ENCODE assay signal across 30 cellular contexts in the genomic region with DNA sequence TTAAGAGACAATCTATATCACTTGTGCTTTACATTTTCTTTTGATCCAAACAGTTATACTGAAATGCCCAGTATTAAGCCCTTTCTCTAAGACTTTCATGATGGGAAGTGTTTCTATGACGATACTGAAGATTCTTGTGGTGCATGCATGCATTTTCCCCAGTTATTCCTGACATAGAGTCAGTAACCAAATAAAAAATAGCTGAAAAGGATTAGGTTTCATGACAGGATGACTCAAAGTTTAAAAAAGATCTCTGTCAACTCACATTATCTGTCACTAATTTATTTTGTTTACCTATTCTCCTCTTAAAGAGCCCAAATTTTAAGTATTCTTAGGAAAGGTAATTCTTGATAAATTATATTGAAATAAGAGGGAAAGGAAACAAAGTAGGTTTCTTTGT.
"Had no signal": no experiment of that assay in that cellular context is flagged by ENCODE, and none has a peak within 500 bp of the region (broad histone marks: within the 10 kb centered on the region; RNA-seq: fewer than 3 reads in every experiment).

No MANE protein-coding gene starts in this region.

- H3K4me3 ChIP-seq: ascending aorta, cardiac muscle cell, PC-9 had no signal

- H3K27me3 Mint-ChIP-seq: activated CD4-positive, alpha-beta memory T cell treated with anti-CD3 and anti-CD28 coated beads, Interleukin-2, amount 10 ng/mL, durations not matched to agents 7 days and 5 days; activated CD8-positive, alpha-beta memory T cell treated with anti-CD3 and anti-CD28 coated beads, Interleukin-2, amount 10 ng/mL, durations not matched to agents 7 days and 5 days; activated naive CD4-positive, alpha-beta T cell treated with anti-CD3 and anti-CD28 coated beads, Interleukin-2, amount 50 U/mL, for 24 hours; activated naive CD8-positive, alpha-beta T cell treated with anti-CD3 and anti-CD28 coated beads, Interleukin-2, amount 10 ng/mL, durations not matched to agents 7 days and 5 days; central memory CD8-positive, alpha-beta T cell had no signal

- H3K27ac ChIP-seq: ascending aorta, cardiac muscle cell, KMS-11, PC-9, RWPE1, WERI-Rb-1 had no signal

- H3K4me1 ChIP-seq: ascending aorta had no signal

- H3K9ac ChIP-seq: KMS-11 had no signal

- H3K4me2 ChIP-seq: KMS-11 had no signal

- H3K9me3 ChIP-seq: ascending aorta had no signal

- H3K27ac Mint-ChIP-seq: activated CD4-positive, alpha-beta memory T cell treated with anti-CD3 and anti-CD28 coated beads, Interleukin-2, amount 10 ng/mL, durations not matched to agents 7 days and 5 days; activated CD8-positive, alpha-beta memory T cell treated with anti-CD3 and anti-CD28 coated beads, Interleukin-2, amount 10 ng/mL, durations not matched to agents 7 days and 5 days; activated naive CD4-positive, alpha-beta T cell treated with anti-CD3 and anti-CD28 coated beads, Interleukin-2, amount 50 U/mL, for 24 hours; activated naive CD8-positive, alpha-beta T cell treated with anti-CD3 and anti-CD28 coated beads, Interleukin-2, amount 10 ng/mL, durations not matched to agents 7 days and 5 days had no signal

- H3K9me3 Mint-ChIP-seq: activated CD4-positive, alpha-beta memory T cell treated with anti-CD3 and anti-CD28 coated beads, Interleukin-2, amount 10 ng/mL, durations not matched to agents 7 days and 5 days; activated naive CD4-positive, alpha-beta T cell treated with anti-CD3 and anti-CD28 coated beads, Interleukin-2, amount 50 U/mL, for 24 hours; activated naive CD8-positive, alpha-beta T cell treated with anti-CD3 and anti-CD28 coated beads, Interleukin-2, amount 10 ng/mL, durations not matched to agents 7 days and 5 days; central memory CD8-positive, alpha-beta T cell had no signal

- DNase-seq: activated CD4-positive, alpha-beta memory T cell treated with anti-CD3 and anti-CD28 coated beads, Interleukin-2, amount 10 ng/mL, durations not matched to agents 7 days and 5 days; activated CD4-positive, alpha-beta T cell treated with anti-CD3 and anti-CD28 coated beads for 1 hour; activated CD4-positive, alpha-beta T cell treated with anti-CD3 and anti-CD28 coated beads for 48 hours; activated CD4-positive, CD25-positive, alpha-beta regulatory T cell; activated CD8-positive, alpha-beta memory T cell treated with anti-CD3 and anti-CD28 coated beads for 24 hours; activated CD8-positive, alpha-beta memory T cell treated with anti-CD3 and anti-CD28 coated beads, Interleukin-2, amount 10 ng/mL, durations not matched to agents 7 days and 5 days; activated CD8-positive, alpha-beta memory T cell treated with anti-CD3 and anti-CD28 coated beads, Interleukin-2, amount 50 U/mL, for 48 hours; activated effector memory CD4-positive, alpha-beta T cell treated with Interleukin-2 at 50 U/mL for 16 hours; activated naive CD8-positive, alpha-beta T cell treated with anti-CD3 and anti-CD28 coated beads, Interleukin-2, amount 10 ng/mL, durations not matched to agents 7 days and 5 days; activated T-cell treated with anti-CD3 and anti-CD28 coated beads, Interleukin-2, amount 50 U/mL, for 48 hours; amygdala; NCI-H1105; NCI-H1417 treated with DMSO at 0.1 percent for 48 hours; NCI-H187 treated with DMSO at 0.1 percent for 48 hours; NCI-H2081; NCI-H226; NCI-H446 treated with DMSO at 0.1 percent for 48 hours; NCI-H524 treated with DMSO at 0.1 percent for 48 hours; PC-9; SW 1271; T-helper 1 cell; T1000; WERI-Rb-1 had no signal

- H3K27me3 ChIP-seq: ascending aorta, cardiac muscle cell had no signal

- ATAC-seq: activated CD8-positive, alpha-beta memory T cell treated with anti-CD3 and anti-CD28 coated beads, Interleukin-2, amount 10 ng/mL, durations not matched to agents 7 days and 5 days; Right ventricle myocardium inferior had no signal

- H2AFZ ChIP-seq: PC-9 had no signal

- H3K4me1 Mint-ChIP-seq: activated CD4-positive, alpha-beta memory T cell treated with anti-CD3 and anti-CD28 coated beads, Interleukin-2, amount 10 ng/mL, durations not matched to agents 7 days and 5 days; activated CD8-positive, alpha-beta memory T cell treated with anti-CD3 and anti-CD28 coated beads, Interleukin-2, amount 10 ng/mL, durations not matched to agents 7 days and 5 days; activated naive CD4-positive, alpha-beta T cell treated with anti-CD3 and anti-CD28 coated beads, Interleukin-2, amount 50 U/mL, for 24 hours; activated naive CD8-positive, alpha-beta T cell treated with anti-CD3 and anti-CD28 coated beads, Interleukin-2, amount 10 ng/mL, durations not matched to agents 7 days and 5 days had no signal

- H3K4me3 Mint-ChIP-seq: activated CD4-positive, alpha-beta memory T cell treated with anti-CD3 and anti-CD28 coated beads, Interleukin-2, amount 10 ng/mL, durations not matched to agents 7 days and 5 days; activated CD8-positive, alpha-beta memory T cell treated with anti-CD3 and anti-CD28 coated beads, Interleukin-2, amount 10 ng/mL, durations not matched to agents 7 days and 5 days; activated naive CD4-positive, alpha-beta T cell treated with anti-CD3 and anti-CD28 coated beads, Interleukin-2, amount 50 U/mL, for 24 hours; activated naive CD8-positive, alpha-beta T cell treated with anti-CD3 and anti-CD28 coated beads, Interleukin-2, amount 10 ng/mL, durations not matched to agents 7 days and 5 days; central memory CD8-positive, alpha-beta T cell had no signal
